In the genomic region with DNA sequence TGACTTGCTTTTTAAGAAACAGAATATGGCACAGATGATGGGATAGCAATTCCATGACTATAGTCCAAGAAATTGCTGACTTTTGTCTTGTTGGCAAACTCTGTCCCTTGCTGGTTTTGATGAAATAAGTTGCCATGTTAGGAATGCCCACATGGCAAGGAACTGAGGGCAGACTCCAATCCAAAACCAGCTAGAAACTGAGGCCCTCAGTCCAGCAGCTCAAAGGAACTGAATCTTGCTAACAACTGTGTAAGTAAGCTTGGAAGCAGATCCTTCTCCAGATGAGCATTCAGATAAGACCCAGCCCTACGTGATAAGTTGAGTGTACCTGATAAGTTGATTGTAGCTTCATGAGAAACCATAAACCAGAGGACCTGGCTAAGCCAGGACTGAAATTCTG, we compare ENCODE assay signal across 22 cellular contexts.
"Had no signal": no experiment of that assay in that cellular context is flagged by ENCODE, and none has a peak within 500 bp of the region (broad histone marks: within the 10 kb centered on the region; RNA-seq: fewer than 3 reads in every experiment).

No MANE protein-coding gene starts in this region.

- H3K36me3 ChIP-seq: adrenal gland, SJCRH30 had no signal

- ATAC-seq: activated CD8-positive, alpha-beta T cell treated with anti-CD3 and anti-CD28 coated beads, Interleukin-2, amount 10 ng/mL, durations not matched to agents 7 days and 5 days; Panc1; T-helper 17 cell; WTC11 had no signal

- H3K27ac ChIP-seq: adrenal gland, SJCRH30 had no signal

- H3K27me3 ChIP-seq: SJCRH30 had no signal

- H3K9me3 ChIP-seq: adrenal gland had no signal

- DNase-seq: activated CD4-positive, alpha-beta T cell treated with anti-CD3 and anti-CD28 coated beads for 48 hours; activated CD4-positive, alpha-beta T cell treated with anti-CD3 and anti-CD28 coated beads, Interleukin-2, amount 50 U/mL, for 4 hours; activated CD4-positive, CD25-positive, alpha-beta regulatory T cell treated with anti-CD3 and anti-CD28 coated beads, Interleukin-2, amount 50 U/mL, for 72 hours; activated CD8-positive, alpha-beta memory T cell treated with anti-CD3 and anti-CD28 coated beads, Interleukin-2, amount 50 U/mL, for 48 hours; activated CD8-positive, alpha-beta T cell treated with anti-CD3 and anti-CD28 coated beads, Interleukin-2, amount 10 ng/mL, durations not matched to agents 7 days and 5 days; activated naive CD4-positive, alpha-beta T cell treated with anti-CD3 and anti-CD28 coated beads, Interleukin-2, amount 50 U/mL, for 16 hours; activated naive CD8-positive, alpha-beta T cell treated with anti-CD3 and anti-CD28 coated beads, Interleukin-2, amount 10 ng/mL, durations not matched to agents 7 days and 5 days; activated T-cell treated with anti-CD3 and anti-CD28 coated beads, Interleukin-2, amount 50 U/mL, for 1 hour; cerebellar nuclear complex; KG1; NCI-H1048; NCI-H2107; NK-92 treated with Interleukin-12 subunit alpha and Interleukin-12 subunit beta, amount 100 ng/mL, for 24 hours; OCI-M1; Right ventricle myocardium superior; RPMI8226; T-helper 17 cell; T-helper 9 cell had no signal

- H3K4me3 ChIP-seq: adrenal gland, SJCRH30 had no signal
